18 cellular contexts compared by ENCODE assay signal in the genomic region with DNA sequence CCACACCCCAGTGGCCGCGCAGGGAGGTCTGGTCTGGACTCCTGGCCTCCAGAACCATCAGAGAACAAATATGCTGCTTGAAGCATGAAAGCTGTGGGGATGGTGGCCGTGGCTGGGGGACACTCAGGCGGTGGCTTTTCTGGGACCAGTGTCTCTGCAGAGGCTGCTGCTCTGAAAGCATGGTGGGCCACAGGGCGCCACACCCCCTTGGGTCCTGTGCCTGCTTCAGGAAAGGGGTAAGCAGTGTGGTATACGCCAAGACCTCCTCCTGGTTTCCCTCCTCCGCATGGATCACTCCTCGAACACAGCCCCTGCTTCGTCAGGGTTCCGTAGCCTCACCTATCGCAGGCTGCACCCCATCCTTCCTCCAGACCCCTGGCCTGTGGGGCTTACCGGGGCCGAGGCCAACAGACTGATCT. TPM values are rescaled to one million over a fixed set of nuclear protein-coding genes. Genes with fewer than 3 reads are reported as not detected.
DNase-seq lines count a peak whose midpoint lies in the region; ATAC-seq and TF ChIP-seq lines count a peak whose summit lies in the region.
"Had no signal": no experiment of that assay in that cellular context is flagged by ENCODE, and none has a peak within 500 bp of the region (broad histone marks: within the 10 kb centered on the region; RNA-seq: fewer than 3 reads in every experiment).

No MANE protein-coding gene starts in this region.

- H3K4me3 ChIP-seq in OCI-LY1 (ENCODE audit: low read depth, low read length, poor library complexity, severe bottlenecking), result peak overlapping the region; percentile 54
- no peak overlapping the region for H3K4me3 ChIP-seq in upper lobe of right lung
- no peak overlapping the region for H3K4me3 ChIP-seq in gastrocnemius medialis
- H3K4me3 ChIP-seq: skin epidermis had no signal

- H3K4me3 Mint-ChIP-seq in activated naive CD4-positive, alpha-beta T cell treated with anti-CD3 and anti-CD28 coated beads, Interleukin-2, amount 10 ng/mL, durations not matched to agents 7 days and 5 days, result no peak overlapping the region
- no peak overlapping the region for H3K4me3 Mint-ChIP-seq in activated naive CD4-positive, alpha-beta T cell treated with anti-CD3 and anti-CD28 coated beads for 36 hours
- H3K4me3 Mint-ChIP-seq: HFFc6; stimulated activated naive CD8-positive, alpha-beta T cell treated with anti-CD3 and anti-CD28 coated beads, Interleukin-15, Interleukin-2, amounts not matched to agents 100 ng/mL and 50 ng/mL, for 24 hours had no signal

- DNase-seq in activated naive CD4-positive, alpha-beta T cell treated with anti-CD3 and anti-CD28 coated beads, Interleukin-2, amount 10 ng/mL, durations not matched to agents 7 days and 5 days, result peak; percentile 21
- no peak for DNase-seq in activated naive CD4-positive, alpha-beta T cell treated with anti-CD3 and anti-CD28 coated beads for 36 hours
- DNase-seq in islet precursor cell, result peak; percentile 35
- DNase-seq in upper lobe of right lung, result peak; percentile 56
- no peak for DNase-seq in occipital lobe (lab: John Stamatoyannopoulos, UW)
- no peak for DNase-seq in dermis blood vessel endothelial cell
- no peak for DNase-seq in gastrocnemius medialis
- DNase-seq: activated CD4-positive, alpha-beta T cell treated with anti-CD3 and anti-CD28 coated beads for 48 hours; activated naive CD4-positive, alpha-beta T cell treated with anti-CD3 and anti-CD28 coated beads, Interleukin-2, amount 50 U/mL, for 16 hours; HFFc6; KG1; NCI-H1436 treated with DMSO at 0.1 percent for 48 hours had no signal

- peak overlapping the region; percentile 79 for H3K4me2 ChIP-seq in OCI-LY1 (ENCODE audit: low read length)

- H3K36me3 Mint-ChIP-seq in activated naive CD4-positive, alpha-beta T cell treated with anti-CD3 and anti-CD28 coated beads, Interleukin-2, amount 10 ng/mL, durations not matched to agents 7 days and 5 days, result peaks cover 48% of the 10 kb centered on the region
- H3K36me3 Mint-ChIP-seq in activated naive CD4-positive, alpha-beta T cell treated with anti-CD3 and anti-CD28 coated beads for 36 hours (ENCODE audit: low read depth), result peaks cover 12% of the 10 kb centered on the region

- H3K4me1 Mint-ChIP-seq in activated naive CD4-positive, alpha-beta T cell treated with anti-CD3 and anti-CD28 coated beads, Interleukin-2, amount 10 ng/mL, durations not matched to agents 7 days and 5 days, result peaks cover 74% of the 10 kb centered on the region
- H3K4me1 Mint-ChIP-seq in activated naive CD4-positive, alpha-beta T cell treated with anti-CD3 and anti-CD28 coated beads for 36 hours (ENCODE audit: low read depth), result peaks cover 65% of the 10 kb centered on the region

- no peak for TF ChIP-seq POLR2A in gastrocnemius medialis (IDR thresholded peaks at IDR 0.05)

- H3K36me3 ChIP-seq in OCI-LY1 (ENCODE audit: insufficient read depth, low read length) (peaks cover 25% of the 10 kb centered on the region), upper lobe of right lung (peaks cover 22% of the 10 kb centered on the region), gastrocnemius medialis (peaks cover 0 to 27% of the 10 kb centered on the region in 2 donors)

- H3K27me3 Mint-ChIP-seq in activated naive CD4-positive, alpha-beta T cell treated with anti-CD3 and anti-CD28 coated beads, Interleukin-2, amount 10 ng/mL, durations not matched to agents 7 days and 5 days, result peaks cover 6% of the 10 kb centered on the region
- no peaks in the 10 kb centered on the region for H3K27me3 Mint-ChIP-seq in activated naive CD4-positive, alpha-beta T cell treated with anti-CD3 and anti-CD28 coated beads for 36 hours (ENCODE audit: low read depth)
- H3K27me3 Mint-ChIP-seq: stimulated activated naive CD8-positive, alpha-beta T cell treated with anti-CD3 and anti-CD28 coated beads, Interleukin-15, Interleukin-2, amounts not matched to agents 100 ng/mL and 50 ng/mL, for 24 hours had no signal

- no peak overlapping the region for H2AFZ ChIP-seq in OCI-LY1 (ENCODE audit: low read length)

- in situ Hi-C loops in gastrocnemius medialis (cut with MboI; ENCODE audit: low sequenced_read_pairs in 4 of 4), result no loop called here

- peak overlapping the region; percentile 100 for H3K27ac ChIP-seq in OCI-LY1 (ENCODE audit: low read depth, low read length, poor library complexity, severe bottlenecking)
- no peak overlapping the region for H3K27ac ChIP-seq in upper lobe of right lung
- H3K27ac ChIP-seq in gastrocnemius medialis, result no peak overlapping the region
- H3K27ac ChIP-seq: neutrophil had no signal

- no peaks in the 10 kb centered on the region for H3K27me3 ChIP-seq in OCI-LY1 (ENCODE audit: insufficient read depth, low read length)
- no peaks in the 10 kb centered on the region for H3K27me3 ChIP-seq in upper lobe of right lung
- peaks cover 2 to 8% (median 3%) of the 10 kb centered on the region in 3 donors for H3K27me3 ChIP-seq in gastrocnemius medialis

- peak overlapping the region; percentile 99 for H3K27ac Mint-ChIP-seq in activated naive CD4-positive, alpha-beta T cell treated with anti-CD3 and anti-CD28 coated beads, Interleukin-2, amount 10 ng/mL, durations not matched to agents 7 days and 5 days
- no peak overlapping the region for H3K27ac Mint-ChIP-seq in activated naive CD4-positive, alpha-beta T cell treated with anti-CD3 and anti-CD28 coated beads for 36 hours
- H3K27ac Mint-ChIP-seq: HFFc6; stimulated activated naive CD8-positive, alpha-beta T cell treated with anti-CD3 and anti-CD28 coated beads, Interleukin-15, Interleukin-2, amounts not matched to agents 100 ng/mL and 50 ng/mL, for 24 hours had no signal

- CTCF ChIA-PET in activated naive CD4-positive, alpha-beta T cell treated with anti-CD3 and anti-CD28 coated beads, Interleukin-2, amount 10 ng/mL, durations not matched to agents 7 days and 5 days (lab: Charles Lee), result no interaction called here
- CTCF ChIA-PET in activated naive CD4-positive, alpha-beta T cell treated with anti-CD3 and anti-CD28 coated beads for 36 hours (lab: Charles Lee), result no interaction called here

- H3K4me1 ChIP-seq in OCI-LY1 (ENCODE audit: insufficient read depth, low read length, severe bottlenecking) (peaks cover 61% of the 10 kb centered on the region), upper lobe of right lung (peaks cover 19% of the 10 kb centered on the region), gastrocnemius medialis (peaks cover 6 to 8% of the 10 kb centered on the region in 2 donors)

- intact Hi-C loops in activated naive CD4-positive, alpha-beta T cell treated with anti-CD3 and anti-CD28 coated beads for 36 hours (cut with micrococcal nuclease), result loop anchor here (10.0 kb wide), 1 partner anchor 480 kb away; a partner anchor contains a TSS
- intact Hi-C loops in upper lobe of right lung (cut with DNase I) (no loop called here), gastrocnemius medialis (cut with DNase I; ENCODE audit: low total_unique reads) (no loop called here)

- peaks cover 22% of the 10 kb centered on the region for H3K9me3 Mint-ChIP-seq in activated naive CD4-positive, alpha-beta T cell treated with anti-CD3 and anti-CD28 coated beads, Interleukin-2, amount 10 ng/mL, durations not matched to agents 7 days and 5 days
- peaks cover 9% of the 10 kb centered on the region for H3K9me3 Mint-ChIP-seq in activated naive CD4-positive, alpha-beta T cell treated with anti-CD3 and anti-CD28 coated beads for 36 hours
- H3K9me3 Mint-ChIP-seq: stimulated activated naive CD8-positive, alpha-beta T cell treated with anti-CD3 and anti-CD28 coated beads, Interleukin-15, Interleukin-2, amounts not matched to agents 100 ng/mL and 50 ng/mL, for 24 hours had no signal

- TF ChIP-seq CTCF in OCI-LY1 (IDR thresholded peaks at IDR 0.05; ENCODE audit: low read length) (no peak), upper lobe of right lung (IDR thresholded peaks at IDR 0.05) (no peak), gastrocnemius medialis (IDR thresholded peaks at IDR 0.05 in 4 of 5, conservative IDR thresholded peaks at IDR 0.05 in 1 of 5) (no peak)

- no peaks in the 10 kb centered on the region for H4K20me1 ChIP-seq in OCI-LY1 (ENCODE audit: insufficient read depth, low read length)

- no peaks in the 10 kb centered on the region for H3K9me2 ChIP-seq in OCI-LY1 (ENCODE audit: low read depth, low read length)

- ATAC-seq in upper lobe of right lung (no peak), gastrocnemius medialis (no peak)

- peak overlapping the region; percentile 81 for H3K9ac ChIP-seq in OCI-LY1 (ENCODE audit: low read length)

- peaks cover 16% of the 10 kb centered on the region; the same call in 1 of the 2 replicates for H3K9me3 ChIP-seq in OCI-LY1 (ENCODE audit: low read length)
- H3K9me3 ChIP-seq in upper lobe of right lung, result no peaks in the 10 kb centered on the region
- no peaks in the 10 kb centered on the region for H3K9me3 ChIP-seq in gastrocnemius medialis
- H3K9me3 ChIP-seq: neutrophil had no signal

- H3F3A ChIP-seq in OCI-LY1 (ENCODE audit: insufficient read depth, low read length), result peaks cover 18% of the 10 kb centered on the region

- no peaks in the 10 kb centered on the region for H3K79me2 ChIP-seq in OCI-LY1 (ENCODE audit: insufficient read depth, low read length)

RNA-seq across cellular contexts. Expression of a gene that starts 19.7 kb away (rescaled TPM):
- 10 to 100 TPM; 10.1 to 13.1 TPM for total RNA-seq in activated naive CD4-positive, alpha-beta T cell treated with anti-CD3 and anti-CD28 coated beads for 36 hours
- total RNA-seq in upper lobe of right lung (not detected), occipital lobe (not detected), dermis blood vessel endothelial cell (0.09 and 0.17 TPM in 2 replicates), gastrocnemius medialis (not detected)
- total RNA-seq: fibroblast of villous mesenchyme, lung microvascular endothelial cell had no signal

RNA-seq across cellular contexts. Expression of a gene that starts 30.3 kb away (rescaled TPM):
- 10 to 100 TPM; 48.0 to 48.5 TPM for total RNA-seq in activated naive CD4-positive, alpha-beta T cell treated with anti-CD3 and anti-CD28 coated beads for 36 hours
- total RNA-seq in upper lobe of right lung, result 153 TPM
- total RNA-seq in occipital lobe, result 101 TPM
- total RNA-seq in dermis blood vessel endothelial cell, result 234 and 315 TPM in 2 replicates
- 10 to 100 TPM; 29.4 to 41.0 (median 36.8) TPM for total RNA-seq in gastrocnemius medialis

Comparison
In these comparisons a context has a peak if more than half of its experiments do, and no peak if none do; other contexts are left out.
1. DNase-seq: peak in activated naive CD4-positive, alpha-beta T cell treated with anti-CD3 and anti-CD28 coated beads, Interleukin-2, amount 10 ng/mL, durations not matched to agents 7 days and 5 days (single experiment), islet precursor cell (single experiment) and upper lobe of right lung (single experiment); none in activated naive CD4-positive, alpha-beta T cell treated with anti-CD3 and anti-CD28 coated beads for 36 hours (single experiment), occipital lobe (single experiment), dermis blood vessel endothelial cell (single experiment) and gastrocnemius medialis (0 of 2).